In the genomic region with DNA sequence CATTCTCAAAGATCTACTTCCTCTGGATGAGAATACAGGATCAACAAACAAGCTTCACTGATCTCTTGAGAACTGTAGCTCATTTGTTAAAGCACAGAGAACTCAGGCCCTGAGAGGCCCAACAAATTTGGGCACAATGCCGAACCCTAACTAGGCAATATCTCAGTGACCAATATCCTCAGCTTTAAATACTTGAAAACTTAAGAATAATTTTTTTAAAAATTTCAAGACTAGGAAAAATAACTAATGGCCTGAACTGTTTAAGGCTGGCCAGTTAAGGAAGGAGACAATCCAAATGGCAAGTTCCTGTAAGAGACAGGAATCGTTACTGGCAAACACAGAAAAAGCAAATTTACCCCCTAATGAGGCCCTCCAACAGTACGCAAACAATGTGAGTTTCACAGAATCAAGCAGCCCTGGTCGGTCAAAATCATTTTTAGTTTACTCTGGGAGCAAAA, we compare ENCODE assay signal across 2 cellular contexts.
TF ChIP-seq lines count a peak whose summit lies in the region.

No MANE protein-coding gene starts in this region.

TF ChIP-seq in H1, 55 proteins besides CTCF, POLR2A, EP300 and RAD21 (continued from another document):
- TF ChIP-seq CTBP2 (IDR thresholded peaks at IDR 0.05; ENCODE audit: borderline replicate concordance, insufficient read depth, insufficient read length, low read length) (no peak), RFX5 (IDR thresholded peaks at IDR 0.05; ENCODE audit: borderline replicate concordance, low read depth, low read length) (no peak), GTF2F1 (IDR thresholded peaks at IDR 0.05; ENCODE audit: borderline replicate concordance, low read depth, low read length) (no peak), CEBPB (IDR thresholded peaks at IDR 0.05; ENCODE audit: low read depth, low read length) (no peak), KDM1A (IDR thresholded peaks at IDR 0.05; ENCODE audit: borderline replicate concordance, low read length) (no peak), TEAD4 (IDR thresholded peaks at IDR 0.05; ENCODE audit: low read depth, low read length) (no peak), TAF7 (optimal IDR thresholded peaks at IDR 0.05; ENCODE audit: borderline replicate concordance, low read depth, low read length) (no peak), TBP (IDR thresholded peaks at IDR 0.05; ENCODE audit: low read depth, low read length) (no peak), BCL11A (IDR thresholded peaks at IDR 0.05; ENCODE audit: low read depth in 2 of 2, low read length in 2 of 2) (no peak), RNF2 (IDR thresholded peaks at IDR 0.05; ENCODE audit: borderline replicate concordance, low read depth, low read length, missing control alignments, poor library complexity, severe bottlenecking) (no peak)
- TF ChIP-seq, protein P1, sequence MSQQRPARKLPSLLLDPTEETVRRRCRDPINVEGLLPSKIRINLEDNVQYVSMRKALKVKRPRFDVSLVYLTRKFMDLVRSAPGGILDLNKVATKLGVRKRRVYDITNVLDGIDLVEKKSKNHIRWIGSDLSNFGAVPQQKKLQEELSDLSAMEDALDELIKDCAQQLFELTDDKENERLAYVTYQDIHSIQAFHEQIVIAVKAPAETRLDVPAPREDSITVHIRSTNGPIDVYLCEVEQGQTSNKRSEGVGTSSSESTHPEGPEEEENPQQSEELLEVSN (IDR thresholded peaks at IDR 0.05) = no peak

TF ChIP-seq in GM12891, 5 proteins besides CTCF, POLR2A, EP300 and RAD21 (continued from another document):
- TF ChIP-seq POU2F2 (IDR thresholded peaks at IDR 0.05; ENCODE audit: low read depth, low read length) = no peak
- no peak for TF ChIP-seq SPI1 (IDR thresholded peaks at IDR 0.05; ENCODE audit: low read depth, low read length)
- TF ChIP-seq PAX5 (IDR thresholded peaks at IDR 0.05; ENCODE audit: insufficient read depth, low read length, severe bottlenecking) = no peak
